12 cellular contexts compared by ENCODE assay signal in genomic region chr12:109451400-109451799, GRCh38.
"Had no signal": no experiment of that assay in that cellular context is flagged by ENCODE, and none has a peak within 500 bp of the region (broad histone marks: within the 10 kb centered on the region; RNA-seq: fewer than 3 reads in every experiment).

No MANE protein-coding gene starts in this region.

- H3K27me3 Mint-ChIP-seq: dendritic cell treated with granulocyte-macrophage colony-stimulating factor and Interleukin-4, amounts not matched to agents 40 ng/mL and 50 ng/mL, for 4 days; stimulated activated memory B cell treated with anti-CD40 and anti-IgM and Interleukin-4, amounts not matched to agents 10 μg/mL and 1 μg/mL and 100 μg/mL, for 72 hours had no signal

- DNase-seq: activated naive CD4-positive, alpha-beta T cell; caudate nucleus; erythroblast; hypothalamus; nephron progenitor cell; SW 1271; T-helper 9 cell had no signal

- H3K4me3 ChIP-seq: mucosa of descending colon, upper lobe of left lung had no signal

- ATAC-seq: mucosa of descending colon; stimulated activated memory B cell treated with anti-CD40 and anti-IgM and Interleukin-4, amounts not matched to agents 10 μg/mL and 1 μg/mL and 100 μg/mL, for 72 hours had no signal

- H3K9me3 Mint-ChIP-seq: activated T-helper 1 cell treated with anti-CD3 and anti-CD28 coated beads, Interleukin-12 subunit alpha, Interleukin-12 subunit beta, Interleukin-2, Interleukin-4 antibody, amounts not matched to agents 30 ng/mL and 10 ng/mL and 1 ng/mL, durations not matched to agents 14 hours and 24 hours and 36 hours; dendritic cell treated with granulocyte-macrophage colony-stimulating factor and Interleukin-4, amounts not matched to agents 40 ng/mL and 50 ng/mL, for 4 days; nephron progenitor cell; stimulated activated memory B cell treated with anti-CD40 and anti-IgM and Interleukin-4, amounts not matched to agents 10 μg/mL and 1 μg/mL and 100 μg/mL, for 72 hours had no signal

- H3K27me3 ChIP-seq: upper lobe of left lung had no signal

- H3K9me3 ChIP-seq: mucosa of descending colon, upper lobe of left lung had no signal

- H3K4me1 Mint-ChIP-seq: stimulated activated memory B cell treated with anti-CD40 and anti-IgM and Interleukin-4, amounts not matched to agents 10 μg/mL and 1 μg/mL and 100 μg/mL, for 72 hours had no signal

- H3K4me3 Mint-ChIP-seq: activated T-helper 1 cell treated with anti-CD3 and anti-CD28 coated beads, Interleukin-12 subunit alpha, Interleukin-12 subunit beta, Interleukin-2, Interleukin-4 antibody, amounts not matched to agents 30 ng/mL and 10 ng/mL and 1 ng/mL, durations not matched to agents 14 hours and 24 hours and 36 hours; dendritic cell treated with granulocyte-macrophage colony-stimulating factor and Interleukin-4, amounts not matched to agents 40 ng/mL and 50 ng/mL, for 4 days; nephron progenitor cell; stimulated activated memory B cell treated with anti-CD40 and anti-IgM and Interleukin-4, amounts not matched to agents 10 μg/mL and 1 μg/mL and 100 μg/mL, for 72 hours had no signal

- H3K27ac Mint-ChIP-seq: activated T-helper 1 cell treated with anti-CD3 and anti-CD28 coated beads, Interleukin-12 subunit alpha, Interleukin-12 subunit beta, Interleukin-2, Interleukin-4 antibody, amounts not matched to agents 30 ng/mL and 10 ng/mL and 1 ng/mL, durations not matched to agents 14 hours and 24 hours and 36 hours; dendritic cell treated with granulocyte-macrophage colony-stimulating factor and Interleukin-4, amounts not matched to agents 40 ng/mL and 50 ng/mL, for 4 days; nephron progenitor cell; stimulated activated memory B cell treated with anti-CD40 and anti-IgM and Interleukin-4, amounts not matched to agents 10 μg/mL and 1 μg/mL and 100 μg/mL, for 72 hours had no signal
